Comparison of ENCODE assay signal across 2 cellular contexts in the genomic region with DNA sequence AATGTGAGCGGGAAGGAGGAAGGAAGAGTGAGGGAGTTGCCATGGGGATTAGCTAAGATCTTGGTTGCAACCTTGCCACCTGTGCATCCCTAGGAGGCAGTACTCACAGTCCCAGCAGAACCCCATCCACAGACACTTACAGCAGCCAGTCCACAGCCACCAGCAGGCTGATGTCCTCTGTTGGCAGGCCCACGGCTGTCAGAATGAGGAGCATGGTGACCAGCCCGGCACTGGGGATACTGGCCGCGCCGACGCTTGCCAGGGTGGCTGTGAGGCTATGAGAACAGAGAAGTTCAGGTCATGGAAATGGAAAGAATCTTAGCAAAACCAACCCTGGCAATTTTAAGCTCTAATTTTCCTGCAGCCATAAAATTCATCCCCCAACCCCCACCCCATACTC.
TF ChIP-seq lines count a peak whose summit lies in the region.

No MANE protein-coding gene starts in this region.

TF ChIP-seq in IMR-90, 13 proteins besides CTCF, POLR2A, EP300 and RAD21:
- TF ChIP-seq CEBPB (IDR thresholded peaks at IDR 0.05; ENCODE audit: low read depth, low read length) (no peak), MXI1 (IDR thresholded peaks at IDR 0.05; ENCODE audit: borderline replicate concordance, low read depth, low read length) (no peak), RCOR1 (IDR thresholded peaks at IDR 0.05; ENCODE audit: insufficient replicate concordance, low read length) (no peak)
- TF ChIP-seq, protein P1, sequence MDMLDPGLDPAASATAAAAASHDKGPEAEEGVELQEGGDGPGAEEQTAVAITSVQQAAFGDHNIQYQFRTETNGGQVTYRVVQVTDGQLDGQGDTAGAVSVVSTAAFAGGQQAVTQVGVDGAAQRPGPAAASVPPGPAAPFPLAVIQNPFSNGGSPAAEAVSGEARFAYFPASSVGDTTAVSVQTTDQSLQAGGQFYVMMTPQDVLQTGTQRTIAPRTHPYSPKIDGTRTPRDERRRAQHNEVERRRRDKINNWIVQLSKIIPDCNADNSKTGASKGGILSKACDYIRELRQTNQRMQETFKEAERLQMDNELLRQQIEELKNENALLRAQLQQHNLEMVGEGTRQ (IDR thresholded peaks at IDR 0.05; ENCODE audit: low read depth, low read length), result no peak

TF ChIP-seq in K562, 482 proteins besides CTCF, POLR2A, EP300 and RAD21:
- TF ChIP-seq, protein P2, sequence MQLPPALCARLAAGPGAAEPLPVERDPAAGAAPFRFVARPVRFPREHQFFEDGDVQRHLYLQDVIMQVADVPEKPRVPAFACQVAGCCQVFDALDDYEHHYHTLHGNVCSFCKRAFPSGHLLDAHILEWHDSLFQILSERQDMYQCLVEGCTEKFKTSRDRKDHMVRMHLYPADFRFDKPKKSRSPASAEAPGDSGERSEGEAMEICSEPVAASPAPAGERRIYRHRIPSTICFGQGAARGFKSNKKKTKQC (CRISPR knock-in tag; IDR thresholded peaks at IDR 0.05), result no peak
- TF ChIP-seq PML (IDR thresholded peaks at IDR 0.05; ENCODE audit: low read length), result no peak
- TF ChIP-seq AFF1 (IDR thresholded peaks at IDR 0.05; ENCODE audit: low read depth in 1 of 2, partially characterized antibody in 2 of 2), result no peak
- peak; percentile 23 for TF ChIP-seq RFX1 (IDR thresholded peaks at IDR 0.05)
- no peak for TF ChIP-seq ZNF324 (CRISPR knock-in tag; IDR thresholded peaks at IDR 0.05)
- TF ChIP-seq HINFP (tag; conservative IDR thresholded peaks at IDR 0.05; ENCODE audit: low read depth), result no peak
